In the genomic region with DNA sequence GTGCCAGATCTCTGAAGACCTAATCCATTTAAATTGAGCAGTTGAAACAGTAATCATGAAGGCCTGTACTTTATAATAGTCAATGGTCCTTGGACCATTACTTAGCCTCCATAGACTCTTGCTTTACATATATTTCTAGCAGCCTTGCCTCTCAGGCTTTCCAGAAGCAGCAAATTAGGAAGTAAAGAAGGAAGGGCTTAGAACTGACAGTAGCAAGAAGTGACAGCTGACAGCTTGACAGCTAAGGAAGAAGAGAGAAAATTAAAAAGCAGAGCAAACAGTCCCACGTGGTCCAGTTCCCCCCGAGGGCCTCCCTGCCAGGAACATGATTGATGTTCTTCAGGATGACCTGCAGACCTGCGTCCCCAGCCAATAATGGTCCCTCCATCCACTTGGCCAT, we compare ENCODE assay signal across 23 cellular contexts.
"Had no signal": no experiment of that assay in that cellular context is flagged by ENCODE, and none has a peak within 500 bp of the region (broad histone marks: within the 10 kb centered on the region; RNA-seq: fewer than 3 reads in every experiment).

No MANE protein-coding gene starts in this region.

- H3K36me3 ChIP-seq: colonic mucosa, esophagus squamous epithelium, gastroesophageal sphincter, ovary, right atrium auricular region, sigmoid colon had no signal

- ATAC-seq: gastroesophageal sphincter, left colon, left ventricle myocardium superior had no signal

- H3K4me1 ChIP-seq: colonic mucosa, esophagus squamous epithelium, gastroesophageal sphincter, right atrium auricular region had no signal

- H3K36me3 Mint-ChIP-seq: naive B cell had no signal

- H3K9me3 ChIP-seq: colonic mucosa, ovary, right atrium auricular region, sigmoid colon had no signal

- H3K4me2 ChIP-seq: hepatocyte had no signal

- DNase-seq: colonic mucosa; dermis blood vessel endothelial cell; esophagus squamous epithelium; foreskin fibroblast; head of caudate nucleus; kidney; left colon; left ventricle myocardium superior; mesendoderm; naive B cell; nucleus accumbens; ovary; sigmoid colon; stimulated activated CD4-positive, alpha-beta T cell treated with anti-CD3 and anti-CD28 coated beads, Interleukin-2, amount 100 ng/mL, for 24 hours; stimulated activated CD4-positive, alpha-beta T cell treated with anti-CD3 and anti-CD28 coated beads, Interleukin-4, amount 100 ng/mL, for 4 hours; stimulated activated naive CD4-positive, alpha-beta T cell treated with Interleukin-2 at 50 U/mL for 16 hours; trophoblast cell had no signal

- H3K27ac ChIP-seq: colonic mucosa, esophagus squamous epithelium, gastroesophageal sphincter, hepatocyte, ovary, right atrium auricular region, sigmoid colon, skin epidermis had no signal

- H2AFZ ChIP-seq: hepatocyte had no signal

- H3K27me3 ChIP-seq: colonic mucosa, esophagus squamous epithelium, gastroesophageal sphincter, ovary, right atrium auricular region, sigmoid colon had no signal

- H3K4me3 ChIP-seq: colonic mucosa, esophagus squamous epithelium, gastroesophageal sphincter, hepatocyte, lung, ovary, right atrium auricular region, sigmoid colon, skin epidermis had no signal

- H3K4me3 Mint-ChIP-seq: naive B cell, neural crest cell had no signal

- H3K79me2 ChIP-seq: hepatocyte had no signal
